In genomic region chr3:141795719-141796435, GRCh38 we compare ENCODE assay signal across 9 cellular contexts. TPM values are rescaled to one million over a fixed set of nuclear protein-coding genes. Genes with fewer than 3 reads are reported as not detected.
DNase-seq lines count a peak whose midpoint lies in the region; ATAC-seq and TF ChIP-seq lines count a peak whose summit lies in the region.
"Had no signal": no experiment of that assay in that cellular context is flagged by ENCODE, and none has a peak within 500 bp of the region (broad histone marks: within the 10 kb centered on the region; RNA-seq: fewer than 3 reads in every experiment).

No MANE protein-coding gene starts in this region.

- H3K4me3 ChIP-seq in endodermal cell (ENCODE audit: low read length) (no peak overlapping the region), skin epidermis (no peak overlapping the region)
- H3K4me3 ChIP-seq: A549 had no signal

- H3K4me3 Mint-ChIP-seq in T-helper 1 cell treated with Interleukin-12 subunit alpha and Interleukin-12 subunit beta and Interleukin-4 antibody, amounts not matched to agents 30 μg/mL and 1 μg/mL, for 36 hours, result peak overlapping the region; percentile 81
- no peak overlapping the region for H3K4me3 Mint-ChIP-seq in endodermal cell

- ATAC-seq in HG02610 (IDR thresholded peaks at IDR 0.05; ENCODE audit: unreplicated experiment), result no peak

- H3K27ac Mint-ChIP-seq in T-helper 1 cell treated with Interleukin-12 subunit alpha and Interleukin-12 subunit beta and Interleukin-4 antibody, amounts not matched to agents 30 μg/mL and 1 μg/mL, for 36 hours, result peak overlapping the region; percentile 95
- peak overlapping the region; percentile 98 for H3K27ac Mint-ChIP-seq in endodermal cell

- TF ChIP-seq CTCF in endodermal cell (conservative IDR thresholded peaks at IDR 0.05), result no peak

- DNase-seq in NCI-H510A treated with DMSO at 0.1 percent for 48 hours (lab: John Stamatoyannopoulos, UW), result peak; percentile 10
- DNase-seq in NCI-H510A (lab: John Stamatoyannopoulos, UW), result no peak
- DNase-seq in endodermal cell, result no peak
- DNase-seq in NCI-H524 treated with DMSO at 0.1 percent for 48 hours (lab: John Stamatoyannopoulos, UW), result no peak
- no peak for DNase-seq in UCSD-AML1 (lab: John Stamatoyannopoulos, UW; ENCODE audit: unreplicated experiment)

- H3K27me3 Mint-ChIP-seq in T-helper 1 cell treated with Interleukin-12 subunit alpha and Interleukin-12 subunit beta and Interleukin-4 antibody, amounts not matched to agents 30 μg/mL and 1 μg/mL, for 36 hours (ENCODE audit: low read depth), result no peaks in the 10 kb centered on the region
- H3K27me3 Mint-ChIP-seq in endodermal cell (ENCODE audit: insufficient read depth), result no peaks in the 10 kb centered on the region

- H3K27ac ChIP-seq in endodermal cell (ENCODE audit: low read depth, low read length) (no peak overlapping the region), skin epidermis (peak overlapping the region; percentile 45 to 98 (median 89))
- H3K27ac ChIP-seq: A549 had no signal

- H3K9me3 Mint-ChIP-seq in T-helper 1 cell treated with Interleukin-12 subunit alpha and Interleukin-12 subunit beta and Interleukin-4 antibody, amounts not matched to agents 30 μg/mL and 1 μg/mL, for 36 hours, result no peaks in the 10 kb centered on the region
- H3K9me3 Mint-ChIP-seq in endodermal cell, result peaks cover 7% of the 10 kb centered on the region

- H3K4me1 ChIP-seq in endodermal cell (ENCODE audit: control insufficient read depth, insufficient read depth, low read length), result peaks cover 19% of the 10 kb centered on the region
- H3K4me1 ChIP-seq: A549 had no signal

- peaks cover 34% of the 10 kb centered on the region for H3K4me1 Mint-ChIP-seq in T-helper 1 cell treated with Interleukin-12 subunit alpha and Interleukin-12 subunit beta and Interleukin-4 antibody, amounts not matched to agents 30 μg/mL and 1 μg/mL, for 36 hours (ENCODE audit: low read depth)
- peaks cover 30% of the 10 kb centered on the region for H3K4me1 Mint-ChIP-seq in endodermal cell

- no peaks in the 10 kb centered on the region for H3K36me3 ChIP-seq in endodermal cell (ENCODE audit: control insufficient read depth, insufficient read depth, low read length)

- H3K9ac ChIP-seq in endodermal cell (ENCODE audit: extremely low read depth, low read length, poor library complexity, severe bottlenecking), result no peak overlapping the region

- 86 to 91% methylated on average over 8 to 9 of the region's 9 CpGs for WGBS in endodermal cell (ENCODE audit: insufficient coverage in 1 of 2, insufficient read length in 1 of 2), 2 experiments

- no peaks in the 10 kb centered on the region for H3K27me3 ChIP-seq in endodermal cell (ENCODE audit: control insufficient read depth, insufficient read depth, low read length, poor library complexity, severe bottlenecking)

- no peaks in the 10 kb centered on the region for H3K36me3 Mint-ChIP-seq in T-helper 1 cell treated with Interleukin-12 subunit alpha and Interleukin-12 subunit beta and Interleukin-4 antibody, amounts not matched to agents 30 μg/mL and 1 μg/mL, for 36 hours (ENCODE audit: low read depth)
- no peaks in the 10 kb centered on the region for H3K36me3 Mint-ChIP-seq in endodermal cell (ENCODE audit: low read depth)

- no peaks in the 10 kb centered on the region for H3K9me3 ChIP-seq in endodermal cell (ENCODE audit: control insufficient read depth, low read length)

RNA-seq across cellular contexts. Expression of gene GRK7, which starts 32.7 kb away (rescaled TPM):
- total RNA-seq in endodermal cell, result not detected
- not detected for polyA plus RNA-seq in endodermal cell (2013, experiment 1 of 2)
- polyA plus RNA-seq in endodermal cell (2013, experiment 2 of 2), result not detected

RNA-seq across cellular contexts. Expression of gene RNF7, which starts 57.8 kb away (rescaled TPM):
- total RNA-seq in endodermal cell, result 100 to 1,000 TPM; 106 to 111 TPM
- 118 TPM for polyA plus RNA-seq in endodermal cell (2013, experiment 1 of 2)
- polyA plus RNA-seq in endodermal cell (2013, experiment 2 of 2), result 105 TPM
